ENCODE assay signal across 8 cellular contexts in the genomic region with DNA sequence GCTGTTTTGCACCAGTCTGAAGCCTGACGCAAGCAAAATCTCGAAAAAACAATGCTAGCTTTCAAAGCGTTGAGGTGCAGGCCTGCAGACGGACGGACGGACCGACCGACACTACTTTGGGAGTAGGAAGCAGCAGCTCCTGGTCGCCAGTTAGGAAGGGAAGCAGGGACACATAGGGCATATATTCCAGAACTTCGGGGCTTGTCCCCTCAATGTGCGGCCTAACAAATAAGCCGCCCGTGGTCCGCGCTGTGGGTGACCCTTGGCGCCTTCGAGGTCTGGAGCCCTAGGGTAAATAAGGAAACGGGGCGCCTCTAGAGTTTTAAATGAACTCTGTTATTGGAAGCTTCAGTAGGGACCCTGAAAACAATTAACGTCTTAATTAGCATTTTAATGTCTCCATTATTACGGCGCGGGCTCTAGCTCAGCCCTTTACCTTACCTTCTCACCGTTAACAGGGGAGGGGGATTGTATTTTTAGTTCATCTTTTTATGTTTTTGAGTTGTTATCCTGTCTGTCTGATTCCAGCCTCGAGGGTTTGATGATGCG. TPM values are rescaled to one million over a fixed set of nuclear protein-coding genes. Genes with fewer than 3 reads are reported as not detected.
DNase-seq lines count a peak whose midpoint lies in the region; ATAC-seq, FAIRE-seq and TF ChIP-seq lines count a peak whose summit lies in the region.

No MANE protein-coding gene starts in this region.

- H3K9ac ChIP-seq in Loucy (ENCODE audit: low read depth, low read length, poor library complexity, severe bottlenecking): peak overlapping the region; percentile 97
- no peak overlapping the region for H3K9ac ChIP-seq in muscle layer of colon (ENCODE audit: low read length)

- peaks cover 12% of the 10 kb centered on the region for H3F3A ChIP-seq in Loucy (ENCODE audit: low read depth)

- POLR2A ChIA-PET in A673 (lab: Charles Lee; ENCODE audit: low non-redundant PET): no interaction called here

- CTCF ChIA-PET in A673 (lab: Charles Lee): no interaction called here

- H3K27me3 Mint-ChIP-seq in dendritic cell treated with granulocyte-macrophage colony-stimulating factor and Interleukin-4, amounts not matched to agents 40 ng/mL and 50 ng/mL, for 4 days: peaks cover 2% of the 10 kb centered on the region

- peak overlapping the region; percentile 92 for H3K4me3 Mint-ChIP-seq in dendritic cell treated with granulocyte-macrophage colony-stimulating factor and Interleukin-4, amounts not matched to agents 40 ng/mL and 50 ng/mL, for 4 days

- peak overlapping the region; percentile 94 for H3K4me2 ChIP-seq in Loucy (ENCODE audit: low read depth, low read length, poor library complexity, severe bottlenecking)

- H3K36me3 Mint-ChIP-seq in dendritic cell treated with granulocyte-macrophage colony-stimulating factor and Interleukin-4, amounts not matched to agents 40 ng/mL and 50 ng/mL, for 4 days (ENCODE audit: low read depth): peaks cover 53% of the 10 kb centered on the region

- no peaks in the 10 kb centered on the region for H3K9me2 ChIP-seq in Loucy (replicated peaks; ENCODE audit: low read depth, low read length)

- peaks cover 7% of the 10 kb centered on the region for H3K4me1 ChIP-seq in A673 (ENCODE audit: insufficient read depth, low read length, poor library complexity, severe bottlenecking)
- H3K4me1 ChIP-seq in Loucy (ENCODE audit: insufficient read depth, low read length, poor library complexity, severe bottlenecking): peaks cover 42% of the 10 kb centered on the region
- peaks cover 5% of the 10 kb centered on the region for H3K4me1 ChIP-seq in muscle layer of colon (ENCODE audit: insufficient read depth, low read length)

- H3K4me3 ChIP-seq in A673 (ENCODE audit: low read depth, low read length, poor library complexity, severe bottlenecking): peak overlapping the region; percentile 82
- H3K4me3 ChIP-seq in Loucy (ENCODE audit: low read length, poor library complexity, severe bottlenecking): peak overlapping the region; percentile 94
- H3K4me3 ChIP-seq in muscle layer of colon (ENCODE audit: low read depth in 1 of 2, low read length in 2 of 2): peak overlapping the region; percentile 1 to 52

- H3K36me3 ChIP-seq in A673 (ENCODE audit: insufficient read depth, low read length, poor library complexity, severe bottlenecking) (peaks cover 4% of the 10 kb centered on the region), Loucy (ENCODE audit: insufficient read depth, low read length) (peaks cover 40% of the 10 kb centered on the region), muscle layer of colon (ENCODE audit: insufficient read depth, low read length) (peaks cover 3% of the 10 kb centered on the region)

- H3K79me2 ChIP-seq in Loucy (ENCODE audit: insufficient read depth, low read length): peaks cover 73% of the 10 kb centered on the region

- H4K20me1 ChIP-seq in Loucy (ENCODE audit: insufficient read depth, low read length, poor library complexity, severe bottlenecking): peaks cover 51% of the 10 kb centered on the region

- BruUV-seq in A673 (replicated peaks; lab: Mats Ljungman, UMichigan): TSS peak; percentile 42

- H3K9me3 Mint-ChIP-seq in dendritic cell treated with granulocyte-macrophage colony-stimulating factor and Interleukin-4, amounts not matched to agents 40 ng/mL and 50 ng/mL, for 4 days: peaks cover under 1% of the 10 kb centered on the region

- no peak for TF ChIP-seq CTCF in A673 (conservative IDR thresholded peaks at IDR 0.05; ENCODE audit: low read depth, low read length)
- TF ChIP-seq CTCF in Loucy (conservative IDR thresholded peaks at IDR 0.05; ENCODE audit: low read length): no peak

- H2AFZ ChIP-seq in Loucy (ENCODE audit: low read length): no peak overlapping the region

- intact Hi-C loops in A673 (cut with micrococcal nuclease; ENCODE audit: unreplicated experiment): no loop called here
- intact Hi-C loops in dendritic cell treated with granulocyte-macrophage colony-stimulating factor and Interleukin-4, amounts not matched to agents 40 ng/mL and 50 ng/mL, for 4 days (cut with micrococcal nuclease): loop anchor here (2.0 to 5.0 kb wide), 2 partner anchors 66 to 158 kb away; a partner anchor contains a TSS

- FAIRE-seq in urothelium cell line (lab: Jason Lieb, UNC): no peak

- H3K27ac ChIP-seq in A673 (ENCODE audit: low read depth, low read length, poor library complexity, severe bottlenecking): no peak overlapping the region
- peak overlapping the region; percentile 22 for H3K27ac ChIP-seq in muscle layer of colon (ENCODE audit: low read depth, low read length)

- ATAC-seq in GM19023 (IDR thresholded peaks at IDR 0.05; ENCODE audit: unreplicated experiment): no peak
- ATAC-seq in GM21515 (IDR thresholded peaks at IDR 0.05; ENCODE audit: unreplicated experiment): no peak

- DNase-seq in A673 (ENCODE audit: low spot score) (no peak), SW480 (ENCODE audit: low spot score) (no peak), urothelium cell line (ENCODE audit: low spot score) (no peak)

- H3K27me3 ChIP-seq in A673 (replicated peaks; ENCODE audit: insufficient read depth, low read depth, low read length, poor library complexity) (no peaks in the 10 kb centered on the region), Loucy (ENCODE audit: insufficient read depth, low read length, poor library complexity, severe bottlenecking) (peaks cover 18% of the 10 kb centered on the region), muscle layer of colon (ENCODE audit: control insufficient read depth in 1 of 2, insufficient read depth in 2 of 2, low read length in 2 of 2) (peaks cover 0 to 23% of the 10 kb centered on the region in 2 donors)

- H3K27ac Mint-ChIP-seq in dendritic cell treated with granulocyte-macrophage colony-stimulating factor and Interleukin-4, amounts not matched to agents 40 ng/mL and 50 ng/mL, for 4 days: peak overlapping the region; percentile 96

- peaks cover 45% of the 10 kb centered on the region for H3K4me1 Mint-ChIP-seq in dendritic cell treated with granulocyte-macrophage colony-stimulating factor and Interleukin-4, amounts not matched to agents 40 ng/mL and 50 ng/mL, for 4 days (ENCODE audit: low read depth)

- no peaks in the 10 kb centered on the region for H3K9me3 ChIP-seq in A673 (ENCODE audit: low read depth, low read length, poor library complexity, severe bottlenecking)
- no peaks in the 10 kb centered on the region for H3K9me3 ChIP-seq in Loucy (ENCODE audit: insufficient read depth, low read depth, low read length)
- H3K9me3 ChIP-seq in muscle layer of colon (ENCODE audit: low read length): no peaks in the 10 kb centered on the region

RNA-seq across cellular contexts. Expression of a gene that starts 1.4 kb away (rescaled TPM):
- total RNA-seq in A673 (2021): 8.4 and 12.1 TPM in 2 replicates

Comparison
In these comparisons a context has a peak if more than half of its experiments do, and no peak if none do; other contexts are left out.
1. H3K4me3 ChIP-seq: peak in every context shown above with its lines; median percentile 94 in Loucy; 82 in A673; 26 in muscle layer of colon.